ENCODE assay signal across 8 cellular contexts in the genomic region with DNA sequence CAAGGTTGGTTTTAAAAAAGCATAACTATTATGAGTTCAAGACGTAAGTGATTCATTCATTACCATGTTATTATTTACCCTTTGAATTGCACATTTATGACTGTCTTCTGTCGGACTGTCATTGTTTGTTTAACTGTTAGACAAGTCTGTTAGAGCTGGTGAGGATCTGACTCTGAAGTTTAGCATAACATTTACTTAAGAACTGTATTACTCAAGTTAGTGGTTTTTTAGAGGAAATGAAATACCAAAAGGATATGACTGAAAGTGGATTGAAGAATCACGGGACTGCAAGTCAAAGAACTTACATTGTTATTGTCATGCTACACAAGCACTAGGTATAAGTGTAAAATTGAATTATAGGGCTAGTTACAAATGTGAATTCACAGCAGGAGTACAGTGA. TPM values are rescaled to one million over a fixed set of nuclear protein-coding genes. Genes with fewer than 3 reads are reported as not detected.
DNase-seq lines count a peak whose midpoint lies in the region; ATAC-seq and TF ChIP-seq lines count a peak whose summit lies in the region.

No MANE protein-coding gene starts in this region.

- peaks cover 8 to 56% (median 19%) of the 10 kb centered on the region in 3 donors for H3K4me1 ChIP-seq in esophagus squamous epithelium
- peaks cover 23% of the 10 kb centered on the region for H3K4me1 ChIP-seq in thymus (ENCODE audit: control insufficient read depth, insufficient read depth, low read length)
- no peaks in the 10 kb centered on the region; the same call in 1 of the 2 replicates for H3K4me1 ChIP-seq in BE2C

- peak; percentile 40 for DNase-seq in NOMO-1 treated with dmso at 0.1 percent for 144 hours (lab: John Stamatoyannopoulos, UW; ENCODE audit: unreplicated experiment)
- DNase-seq in esophagus squamous epithelium (lab: John Stamatoyannopoulos, UW): no peak
- no peak for DNase-seq in MG63
- no peak for DNase-seq in BE2C
- DNase-seq in activated effector memory CD4-positive, alpha-beta T cell treated with anti-CD3 and anti-CD28 coated beads, Interleukin-2, amount 50 U/mL, for 16 hours: no peak

- H3K36me3 ChIP-seq in esophagus squamous epithelium (no peaks in the 10 kb centered on the region), thymus (ENCODE audit: control insufficient read depth, insufficient read depth) (no peaks in the 10 kb centered on the region), MG63 (no peaks in the 10 kb centered on the region), BE2C (no peaks in the 10 kb centered on the region)

- H3K4me3 ChIP-seq in esophagus squamous epithelium (peak overlapping the region in 1 of 4 donors; percentile 97), thymus (ENCODE audit: low read length) (peak overlapping the region; percentile 10), MG63 (no peak overlapping the region; the same call in 1 of the 2 replicates), BE2C (ENCODE audit: low read depth, low read length) (no peak overlapping the region)

- H3K9me3 ChIP-seq in esophagus squamous epithelium (no peaks in the 10 kb centered on the region), thymus (ENCODE audit: control insufficient read depth) (no peaks in the 10 kb centered on the region), MG63 (no peaks in the 10 kb centered on the region), BE2C (no peaks in the 10 kb centered on the region)

- TF ChIP-seq CTCF in esophagus squamous epithelium (IDR thresholded peaks at IDR 0.05) (no peak), BE2C (IDR thresholded peaks at IDR 0.05; ENCODE audit: low read depth, low read length) (no peak)

- H3K27ac ChIP-seq in esophagus squamous epithelium (peak overlapping the region in 3 of 4 donors; percentile 14 to 98 (median 41)), thymus (ENCODE audit: low read depth) (no peak overlapping the region)

- intact Hi-C loops in esophagus squamous epithelium (cut with DNase I): no loop called here

- TF ChIP-seq POLR2A in esophagus squamous epithelium (IDR thresholded peaks at IDR 0.05): peak in 1 of 4 donors; percentile 45

- ATAC-seq in GM18508 (IDR thresholded peaks at IDR 0.05; ENCODE audit: insufficient read depth, unreplicated experiment) (peak; percentile 52), HG02798 (IDR thresholded peaks at IDR 0.05; ENCODE audit: poor library complexity, unreplicated experiment) (peak; percentile 38)

- H3K27me3 ChIP-seq in esophagus squamous epithelium (no peaks in the 10 kb centered on the region), thymus (ENCODE audit: control insufficient read depth, insufficient read depth) (no peaks in the 10 kb centered on the region), MG63 (no peaks in the 10 kb centered on the region), BE2C (no peaks in the 10 kb centered on the region)

- 20 to 28% methylated on average over 3 of the region's 3 CpGs for WGBS in esophagus squamous epithelium, 2 donors
- WGBS in thymus: 11% methylated on average over 3 of the region's 3 CpGs

RNA-seq across cellular contexts. Expression of gene CSGALNACT2, which starts 2.2 kb away (rescaled TPM):
- total RNA-seq in esophagus squamous epithelium: 10 to 100 TPM in 1 of 4 donors, 1 to 10 TPM in 3; 2.8 to 18.5 (median 6.8) TPM
- 21.2 TPM for polyA plus RNA-seq in thymus
- 10.2 and 23.7 TPM in 2 replicates for total RNA-seq in MG63 (2014; rRNA removed; shearing (Covaris generic); ENCODE audit: low replicate concordance)
- 19.2 TPM for polyA plus RNA-seq in BE2C (2012; ENCODE audit: insufficient read depth, insufficient read length, low read depth)
